ENCODE assay signal across 13 cellular contexts in the genomic region with DNA sequence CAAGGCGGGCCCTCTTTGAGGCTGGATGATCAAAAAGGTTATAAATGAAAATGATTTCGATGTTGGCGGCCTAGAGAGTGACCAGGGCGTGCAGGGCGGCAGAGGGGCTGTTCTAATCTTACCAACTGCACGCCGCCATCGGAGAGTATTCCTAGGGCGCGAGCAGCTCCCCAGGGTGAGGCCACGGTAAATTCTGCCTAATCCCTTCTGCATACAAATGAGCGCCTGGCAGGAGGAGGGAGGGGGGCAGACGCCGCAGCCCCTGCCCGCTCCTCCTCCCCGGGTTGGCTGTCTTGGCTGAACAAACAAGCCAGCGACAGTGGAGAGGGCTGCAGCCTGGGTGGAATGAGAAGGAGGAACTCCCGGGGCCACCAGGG.
DNase-seq lines count a peak whose midpoint lies in the region; ATAC-seq, FAIRE-seq and TF ChIP-seq lines count a peak whose summit lies in the region.
"Had no signal": no experiment of that assay in that cellular context is flagged by ENCODE, and none has a peak within 500 bp of the region (broad histone marks: within the 10 kb centered on the region; RNA-seq: fewer than 3 reads in every experiment).

No MANE protein-coding gene starts in this region.

- H3K27ac ChIP-seq in spleen = peak overlapping the region in 1 of 8 donors; percentile 60
- H3K27ac ChIP-seq: Peyer's patch, right atrium auricular region, suprapubic skin had no signal

- H3K27me3 ChIP-seq in iPS-15b (ENCODE audit: control insufficient read depth, insufficient read depth, low read length) (no peaks in the 10 kb centered on the region), spleen (replicated peaks in 1 of 7) (no peaks in the 10 kb centered on the region)
- H3K27me3 ChIP-seq: Peyer's patch, right atrium auricular region, suprapubic skin had no signal

- 79 to 86% (median 82%) methylated on average over 18 of the region's 18 CpGs for WGBS in spleen, 5 donors

- ATAC-seq in HG03354 (IDR thresholded peaks at IDR 0.05; ENCODE audit: poor library complexity, severe bottlenecking, unreplicated experiment) = no peak

- peaks cover 11% of the 10 kb centered on the region for H3K4me1 ChIP-seq in iPS-15b (ENCODE audit: control insufficient read depth, insufficient read depth, low read length)
- peaks cover 0 to 5% (median 0%) of the 10 kb centered on the region in 6 donors for H3K4me1 ChIP-seq in spleen
- H3K4me1 ChIP-seq: Peyer's patch, suprapubic skin had no signal

- peak overlapping the region; percentile 29 for H3K9ac ChIP-seq in iPS-15b (ENCODE audit: low read depth, low read length)

- DNase-seq in NCI-H1092 treated with DMSO at 0.1 percent for 48 hours (lab: John Stamatoyannopoulos, UW) (peak; percentile 86), NCI-H69 (lab: John Stamatoyannopoulos, UW) (peak; percentile 93), spleen (peak; percentile 70), urothelium cell line (ENCODE audit: low spot score) (no peak), middle frontal gyrus (ENCODE audit: extremely low spot score, low spot score) (no peak)
- DNase-seq: activated CD4-positive, alpha-beta T cell treated with anti-CD3 and anti-CD28 coated beads, Interleukin-2, amount 50 U/mL, for 4 hours; activated naive CD4-positive, alpha-beta T cell treated with anti-CD3 and anti-CD28 coated beads, Interleukin-2, amount 10 ng/mL, durations not matched to agents 7 days and 5 days; CD8-positive, alpha-beta memory T cell had no signal

- intact Hi-C loops in spleen (cut with DNase I; ENCODE audit: low total_unique reads) = no loop called here

- no peak for FAIRE-seq in urothelium cell line (lab: Jason Lieb, UNC)

- TF ChIP-seq POLR2A in spleen (IDR thresholded peaks at IDR 0.05) = no peak

- H3K36me3 ChIP-seq in iPS-15b (ENCODE audit: control insufficient read depth, insufficient read depth, low read length) (peaks cover 3% of the 10 kb centered on the region), spleen (no peaks in the 10 kb centered on the region)
- H3K36me3 ChIP-seq: Peyer's patch, right atrium auricular region, suprapubic skin had no signal

- H3K4me3 ChIP-seq in iPS-15b (ENCODE audit: low read depth, low read length) (peak overlapping the region; percentile 27), spleen (no peak overlapping the region)
- H3K4me3 ChIP-seq: Peyer's patch, right atrium auricular region, suprapubic skin had no signal

- TF ChIP-seq CTCF in spleen (IDR thresholded peaks at IDR 0.05 in 8 of 11, conservative IDR thresholded peaks at IDR 0.05 in 3 of 11) = no peak

- H3K9me3 ChIP-seq in iPS-15b (ENCODE audit: control insufficient read depth, insufficient read depth, low read length) (no peaks in the 10 kb centered on the region), spleen (no peaks in the 10 kb centered on the region)
- H3K9me3 ChIP-seq: Peyer's patch, right atrium auricular region, suprapubic skin had no signal

Comparison
In these comparisons a context has a peak if more than half of its experiments do, and no peak if none do; other contexts are left out.
1. DNase-seq: peak in NCI-H1092 treated with DMSO at 0.1 percent for 48 hours (single experiment), NCI-H69 (single experiment) and spleen (single experiment); none in urothelium cell line (single experiment) and middle frontal gyrus (single experiment).